ENCODE assay signal across 11 cellular contexts in genomic region chr17:31538080-31538762, GRCh38.
DNase-seq lines count a peak whose midpoint lies in the region; ATAC-seq and TF ChIP-seq lines count a peak whose summit lies in the region.
"Had no signal": no experiment of that assay in that cellular context is flagged by ENCODE, and none has a peak within 500 bp of the region (broad histone marks: within the 10 kb centered on the region; RNA-seq: fewer than 3 reads in every experiment).

No MANE protein-coding gene starts in this region.

- in situ Hi-C loops in GM13977 (cut with MboI; ENCODE audit: low pct_unique_long_range_greater_than_20kb, low sequenced_read_pairs, unreplicated experiment): loop anchor here (10.0 kb wide), 1 partner anchor 307 kb away; no protein-coding TSS in a partner anchor

- ATAC-seq in GM21576 (IDR thresholded peaks at IDR 0.05; ENCODE audit: unreplicated experiment) (peak; percentile 54), HG03565 (IDR thresholded peaks at IDR 0.05; ENCODE audit: unreplicated experiment) (peak; percentile 49)
- ATAC-seq: HCT116 had no signal

- DNase-seq in GM13977 (ENCODE audit: low spot score) (peak; percentile 69), left kidney (ENCODE audit: low read depth, low spot score) (peak; percentile 76), superior temporal gyrus (ENCODE audit: extremely low spot score) (no peak), NCI-H1105 treated with DMSO at 0.1 percent for 48 hours (lab: John Stamatoyannopoulos, UW) (no peak), SK-N-DZ (ENCODE audit: low spot score) (no peak)
- DNase-seq in activated CD4-positive, alpha-beta T cell treated with anti-CD3 and anti-CD28 coated beads for 4 hours: no peak
- DNase-seq: MV-4-11, nucleus accumbens had no signal

- no peak for TF ChIP-seq CTCF in GM13977 (IDR thresholded peaks at IDR 0.05; ENCODE audit: extremely low read depth, insufficient read depth, missing control alignments)

Comparison
In these comparisons a context has a peak if more than half of its experiments do, and no peak if none do; other contexts are left out.
1. DNase-seq: peak in GM13977 (single experiment) and left kidney (single experiment); none in activated CD4-positive, alpha-beta T cell treated with anti-CD3 and anti-CD28 coated beads for 4 hours (0 of 2), superior temporal gyrus (single experiment), NCI-H1105 treated with DMSO at 0.1 percent for 48 hours (single experiment) and SK-N-DZ (single experiment).